30 cellular contexts compared by ENCODE assay signal in genomic region chr6:101429845-101430244, GRCh38. TPM values are rescaled to one million over a fixed set of nuclear protein-coding genes. Genes with fewer than 3 reads are reported as not detected.
"Had no signal": no experiment of that assay in that cellular context is flagged by ENCODE, and none has a peak within 500 bp of the region (broad histone marks: within the 10 kb centered on the region; RNA-seq: fewer than 3 reads in every experiment).

No MANE protein-coding gene starts in this region.

- DNase-seq: activated B cell treated with CpG ODN at 0.5 μM for 24 hours; activated CD4-positive, alpha-beta memory T cell treated with anti-CD3 and anti-CD28 coated beads for 36 hours; activated CD4-positive, alpha-beta T cell treated with anti-CD3 and anti-CD28 coated beads for 4 hours; activated CD4-positive, alpha-beta T cell treated with anti-CD3 and anti-CD28 coated beads, Interleukin-2, amount 50 U/mL, for 1 hour; activated CD4-positive, CD25-positive, alpha-beta regulatory T cell treated with anti-CD3 and anti-CD28 coated beads, Interleukin-2, amount 50 U/mL, for 72 hours; activated CD8-positive, alpha-beta memory T cell treated with anti-CD3 and anti-CD28 coated beads, Interleukin-2, amount 50 U/mL, for 4 hours; activated gamma-delta T cell treated with Interleukin-2 at 50 U/mL for 16 hours; activated naive CD4-positive, alpha-beta T cell treated with anti-CD3 and anti-CD28 coated beads, Interleukin-2, amount 10 ng/mL, durations not matched to agents 7 days and 5 days; activated naive CD8-positive, alpha-beta T cell treated with anti-CD3 and anti-CD28 coated beads, Interleukin-2, amount 50 U/mL, for 24 hours; activated T-cell treated with anti-CD3 and anti-CD28 coated beads for 4 hours; activated T-cell treated with anti-CD3 and anti-CD28 coated beads, Interleukin-2, amount 50 U/mL, for 4 hours; central memory CD4-positive, alpha-beta T cell; MM.1S; MV-4-11; NCI-H1092; NCI-H1436 treated with DMSO at 0.1 percent for 48 hours; NCI-H1694 treated with DMSO at 0.1 percent for 48 hours; NCI-H2171; NCI-H510A; NCI-H774; Peyer's patch; RPMI8226; SIG-M5; T-cell; T-helper 17 cell had no signal

- H3K9me3 ChIP-seq: Peyer's patch had no signal

- H3K36me3 ChIP-seq: Peyer's patch had no signal

- H3K4me3 Mint-ChIP-seq: activated B cell treated with CpG ODN at 0.5 μM for 24 hours; activated CD4-positive, alpha-beta memory T cell treated with anti-CD3 and anti-CD28 coated beads for 36 hours; activated naive CD4-positive, alpha-beta T cell treated with anti-CD3 and anti-CD28 coated beads, Interleukin-2, amount 10 ng/mL, durations not matched to agents 7 days and 5 days; activated naive CD8-positive, alpha-beta T cell; activated naive CD8-positive, alpha-beta T cell treated with anti-CD3 and anti-CD28 coated beads, Interleukin-2, amount 50 U/mL, for 24 hours; activated T-cell treated with anti-CD3 and anti-CD28 coated beads, Interleukin-2, amount 50 U/mL, for 4 hours; activated T-helper 1 cell treated with anti-CD3 and anti-CD28 coated beads, Interleukin-12 subunit alpha, Interleukin-12 subunit beta, Interleukin-2, Interleukin-4 antibody, amounts not matched to agents 30 ng/mL and 10 ng/mL and 1 ng/mL, durations not matched to agents 14 hours and 24 hours and 36 hours; brain; T-cell; T-helper 17 cell had no signal

- H3K4me3 ChIP-seq: Peyer's patch had no signal

- H3K4me1 Mint-ChIP-seq: activated B cell treated with CpG ODN at 0.5 μM for 24 hours; activated naive CD4-positive, alpha-beta T cell treated with anti-CD3 and anti-CD28 coated beads, Interleukin-2, amount 10 ng/mL, durations not matched to agents 7 days and 5 days; activated naive CD8-positive, alpha-beta T cell treated with anti-CD3 and anti-CD28 coated beads, Interleukin-2, amount 50 U/mL, for 24 hours; T-cell; T-helper 17 cell had no signal

- H3K27me3 Mint-ChIP-seq: activated B cell treated with CpG ODN at 0.5 μM for 24 hours; activated CD4-positive, alpha-beta memory T cell treated with anti-CD3 and anti-CD28 coated beads for 36 hours; activated naive CD4-positive, alpha-beta T cell treated with anti-CD3 and anti-CD28 coated beads, Interleukin-2, amount 10 ng/mL, durations not matched to agents 7 days and 5 days; activated naive CD8-positive, alpha-beta T cell; activated naive CD8-positive, alpha-beta T cell treated with anti-CD3 and anti-CD28 coated beads, Interleukin-2, amount 50 U/mL, for 24 hours; brain; T-cell; T-helper 17 cell had no signal

- H3K4me1 ChIP-seq: Peyer's patch had no signal

- H3K27ac ChIP-seq: Peyer's patch, VCaP had no signal

- H3K36me3 Mint-ChIP-seq: activated CD4-positive, alpha-beta memory T cell treated with anti-CD3 and anti-CD28 coated beads for 36 hours; activated naive CD4-positive, alpha-beta T cell treated with anti-CD3 and anti-CD28 coated beads, Interleukin-2, amount 10 ng/mL, durations not matched to agents 7 days and 5 days; activated naive CD8-positive, alpha-beta T cell; T-cell had no signal

- H3K27me3 ChIP-seq: Peyer's patch had no signal

- ATAC-seq: activated naive CD8-positive, alpha-beta T cell treated with anti-CD3 and anti-CD28 coated beads, Interleukin-2, amount 50 U/mL, for 24 hours; SK-N-SH treated with all-trans-retinoic acid at 6 μM for 48 hours; T-cell; T-helper 17 cell had no signal

- H3K27ac Mint-ChIP-seq: activated B cell treated with CpG ODN at 0.5 μM for 24 hours; activated CD4-positive, alpha-beta memory T cell treated with anti-CD3 and anti-CD28 coated beads for 36 hours; activated naive CD4-positive, alpha-beta T cell treated with anti-CD3 and anti-CD28 coated beads, Interleukin-2, amount 10 ng/mL, durations not matched to agents 7 days and 5 days; activated naive CD8-positive, alpha-beta T cell; activated naive CD8-positive, alpha-beta T cell treated with anti-CD3 and anti-CD28 coated beads, Interleukin-2, amount 50 U/mL, for 24 hours; activated T-helper 1 cell treated with anti-CD3 and anti-CD28 coated beads, Interleukin-12 subunit alpha, Interleukin-12 subunit beta, Interleukin-2, Interleukin-4 antibody, amounts not matched to agents 30 ng/mL and 10 ng/mL and 1 ng/mL, durations not matched to agents 14 hours and 24 hours and 36 hours; T-cell; T-helper 17 cell had no signal

- H3K9me3 Mint-ChIP-seq: activated B cell treated with CpG ODN at 0.5 μM for 24 hours; activated naive CD4-positive, alpha-beta T cell treated with anti-CD3 and anti-CD28 coated beads, Interleukin-2, amount 10 ng/mL, durations not matched to agents 7 days and 5 days; activated T-cell treated with anti-CD3 and anti-CD28 coated beads, Interleukin-2, amount 50 U/mL, for 4 hours; activated T-helper 1 cell treated with anti-CD3 and anti-CD28 coated beads, Interleukin-12 subunit alpha, Interleukin-12 subunit beta, Interleukin-2, Interleukin-4 antibody, amounts not matched to agents 30 ng/mL and 10 ng/mL and 1 ng/mL, durations not matched to agents 14 hours and 24 hours and 36 hours had no signal

RNA-seq across cellular contexts. Expression of gene GRIK2, which starts 36.3 kb away (rescaled TPM):
- total RNA-seq: activated CD4-positive, alpha-beta memory T cell treated with anti-CD3 and anti-CD28 coated beads for 36 hours; activated T-cell treated with anti-CD3 and anti-CD28 coated beads, Interleukin-2, amount 50 U/mL, for 4 hours; activated T-helper 1 cell treated with anti-CD3 and anti-CD28 coated beads, Interleukin-12 subunit alpha, Interleukin-12 subunit beta, Interleukin-2, Interleukin-4 antibody, amounts not matched to agents 30 ng/mL and 10 ng/mL and 1 ng/mL, durations not matched to agents 14 hours and 24 hours and 36 hours; T-helper 17 cell had no signal
